Comparison of ENCODE assay signal across 20 cellular contexts in the genomic region with DNA sequence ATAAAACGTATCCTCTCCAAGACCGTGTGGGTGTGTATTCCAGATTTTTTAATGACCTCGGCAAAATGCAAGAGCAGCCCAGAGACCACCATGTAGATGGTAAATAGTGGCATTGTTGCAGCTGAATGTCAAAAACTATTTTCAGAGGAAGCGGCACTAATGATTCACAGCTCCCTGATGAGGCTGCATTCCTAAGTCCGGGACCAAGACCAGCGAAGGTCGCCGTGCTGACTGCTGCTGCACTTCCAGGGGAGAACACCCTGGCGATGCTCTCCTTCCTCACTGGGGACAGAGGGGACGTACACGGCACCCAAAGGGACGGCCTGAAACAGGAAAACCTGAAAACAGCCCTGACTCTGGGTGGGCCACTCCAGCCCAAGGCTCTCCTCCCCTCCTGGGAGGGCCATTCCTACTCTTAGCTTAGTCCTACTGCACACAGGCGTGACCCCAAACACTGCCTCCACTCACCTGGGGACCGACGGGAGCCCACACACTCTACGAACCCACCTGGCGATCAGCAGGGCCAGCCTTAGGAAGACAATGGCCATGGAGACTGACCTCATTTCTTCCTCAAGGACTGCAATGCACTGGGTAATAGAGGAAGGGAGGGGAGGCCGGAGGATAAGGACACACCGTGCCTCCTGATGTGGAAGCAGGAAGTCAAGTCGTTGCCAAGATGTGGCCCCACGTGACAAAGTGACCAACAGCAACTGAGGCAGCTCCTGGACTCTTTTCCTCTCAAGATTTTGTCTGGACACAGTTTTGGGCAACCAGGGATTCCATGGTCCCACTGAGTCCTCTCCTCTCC.
DNase-seq lines count a peak whose midpoint lies in the region; ATAC-seq and TF ChIP-seq lines count a peak whose summit lies in the region.
"Had no signal": no experiment of that assay in that cellular context is flagged by ENCODE, and none has a peak within 500 bp of the region (broad histone marks: within the 10 kb centered on the region; RNA-seq: fewer than 3 reads in every experiment).

No MANE protein-coding gene starts in this region.

- H3K4me3 ChIP-seq in GM23338 (no peak overlapping the region), esophagus squamous epithelium (no peak overlapping the region)
- H3K4me3 ChIP-seq in effector memory CD4-positive, alpha-beta T cell (ENCODE audit: insufficient read depth, low read depth, low read length, poor library complexity, severe bottlenecking): no peak overlapping the region
- H3K4me3 ChIP-seq: gastroesophageal sphincter, MG63 had no signal

- DNase-seq in GM23338 (ENCODE audit: low spot score) (no peak), astrocyte of the hippocampus (ENCODE audit: low read depth, low spot score) (peak; percentile 75), left kidney (ENCODE audit: low read depth, low spot score) (peak; percentile 62), type B pancreatic cell (ENCODE audit: extremely low spot score, unreplicated experiment) (peak; percentile 49), esophagus squamous epithelium (lab: John Stamatoyannopoulos, UW) (no peak), posterior vena cava (ENCODE audit: low spot score) (no peak)
- no peak for DNase-seq in effector memory CD4-positive, alpha-beta T cell
- DNase-seq: activated CD8-positive, alpha-beta T cell treated with anti-CD3 and anti-CD28 coated beads, Interleukin-2, amount 10 ng/mL, durations not matched to agents 7 days and 5 days; activated gamma-delta T cell; effector memory CD8-positive, alpha-beta T cell; GF-D8; immature natural killer cell; MG63; midbrain; NCI-H187; NCI-H510A had no signal

- H3K9me2 ChIP-seq in GM23338 (ENCODE audit: insufficient read depth): no peaks in the 10 kb centered on the region

- peaks cover 9% of the 10 kb centered on the region; the same call in 2 of the 3 replicates for H3K36me3 Mint-ChIP-seq in GM23338 (ENCODE audit: low read depth)
- H3K36me3 Mint-ChIP-seq in type B pancreatic cell: peaks cover 35% of the 10 kb centered on the region

- no peak overlapping the region; the same call in 1 of the 2 replicates for H3K27ac Mint-ChIP-seq in GM23338
- no peak overlapping the region for H3K27ac Mint-ChIP-seq in type B pancreatic cell
- H3K27ac Mint-ChIP-seq: activated CD8-positive, alpha-beta T cell treated with anti-CD3 and anti-CD28 coated beads, Interleukin-2, amount 10 ng/mL, durations not matched to agents 7 days and 5 days; CD8-positive, alpha-beta T cell; effector memory CD8-positive, alpha-beta T cell had no signal

- no peaks in the 10 kb centered on the region for H3K36me3 ChIP-seq in GM23338 (ENCODE audit: insufficient read depth)
- no peaks in the 10 kb centered on the region for H3K36me3 ChIP-seq in effector memory CD4-positive, alpha-beta T cell (ENCODE audit: control insufficient read depth, insufficient read depth, low read length)
- H3K36me3 ChIP-seq in esophagus squamous epithelium: peaks cover 0 to 8% (median 0%) of the 10 kb centered on the region in 3 donors
- H3K36me3 ChIP-seq: gastroesophageal sphincter, MG63 had no signal

- no peak overlapping the region for H3K27ac ChIP-seq in GM23338 (ENCODE audit: low read depth)
- H3K27ac ChIP-seq in effector memory CD4-positive, alpha-beta T cell (ENCODE audit: insufficient read depth, low read length, poor library complexity, severe bottlenecking): no peak overlapping the region
- H3K27ac ChIP-seq in esophagus squamous epithelium: no peak overlapping the region
- H3K27ac ChIP-seq: gastroesophageal sphincter had no signal

- H3K4me1 ChIP-seq in GM23338 (ENCODE audit: insufficient read depth): 0 out of 2 replicates have a peak, but pooled peaks cover 3% of the 10 kb centered on the region
- no peaks in the 10 kb centered on the region for H3K4me1 ChIP-seq in effector memory CD4-positive, alpha-beta T cell (ENCODE audit: control insufficient read depth, insufficient read depth, low read length, poor library complexity, severe bottlenecking)
- peaks cover 0 to 54% (median 7%) of the 10 kb centered on the region in 3 donors for H3K4me1 ChIP-seq in esophagus squamous epithelium

- no peak overlapping the region for H2AFZ ChIP-seq in GM23338

- WGBS in esophagus squamous epithelium, 2 donors: 65 to 70% methylated on average over 14 to 15 of the region's 21 CpGs

- 0 out of 2 replicates have a peak, but pooled peaks cover 7% of the 10 kb centered on the region for H4K20me1 ChIP-seq in GM23338 (replicated peaks; ENCODE audit: insufficient read depth)

- peaks cover 14% of the 10 kb centered on the region for H3K4me1 Mint-ChIP-seq in GM23338
- H3K4me1 Mint-ChIP-seq in type B pancreatic cell (ENCODE audit: unreplicated experiment): peaks cover 20% of the 10 kb centered on the region

- H3K9me3 Mint-ChIP-seq in GM23338: 0 out of 3 replicates have a peak, but pooled peaks cover 3% of the 10 kb centered on the region
- H3K9me3 Mint-ChIP-seq in type B pancreatic cell: peaks cover 6% of the 10 kb centered on the region
- H3K9me3 Mint-ChIP-seq: CD8-positive, alpha-beta T cell; effector memory CD8-positive, alpha-beta T cell; immature natural killer cell had no signal

- H3K4me2 ChIP-seq in GM23338: no peak overlapping the region

- intact Hi-C loops in esophagus squamous epithelium (cut with DNase I): no loop called here
- intact Hi-C loops in posterior vena cava (cut with DNase I): no loop called here

- no peak for TF ChIP-seq POLR2A in esophagus squamous epithelium (IDR thresholded peaks at IDR 0.05)

- no peaks in the 10 kb centered on the region for H3K27me3 ChIP-seq in GM23338 (ENCODE audit: insufficient read depth)
- H3K27me3 ChIP-seq in effector memory CD4-positive, alpha-beta T cell (replicated peaks; ENCODE audit: control insufficient read depth, insufficient read depth, low read length, poor library complexity, severe bottlenecking): no peaks in the 10 kb centered on the region
- H3K27me3 ChIP-seq in esophagus squamous epithelium: no peaks in the 10 kb centered on the region
- H3K27me3 ChIP-seq: gastroesophageal sphincter, MG63 had no signal

- peak; percentile 40; the same call in 2 of the 3 replicates for ATAC-seq in GM23338
- no peak for ATAC-seq in GM18511 (IDR thresholded peaks at IDR 0.05; ENCODE audit: unreplicated experiment)
- ATAC-seq: activated CD8-positive, alpha-beta T cell treated with anti-CD3 and anti-CD28 coated beads, Interleukin-2, amount 10 ng/mL, durations not matched to agents 7 days and 5 days; CD8-positive, alpha-beta T cell; effector memory CD8-positive, alpha-beta T cell; gastroesophageal sphincter; SK-N-SH treated with all-trans-retinoic acid at 6 μM for 48 hours had no signal

- H3K9me3 ChIP-seq in effector memory CD4-positive, alpha-beta T cell (ENCODE audit: control insufficient read depth, low read length): no peaks in the 10 kb centered on the region
- H3K9me3 ChIP-seq in esophagus squamous epithelium: no peaks in the 10 kb centered on the region
- H3K9me3 ChIP-seq: gastroesophageal sphincter, MG63 had no signal

- H3K4me3 Mint-ChIP-seq in GM23338: no peak overlapping the region
- H3K4me3 Mint-ChIP-seq in type B pancreatic cell: no peak overlapping the region
- H3K4me3 Mint-ChIP-seq: activated CD8-positive, alpha-beta T cell treated with anti-CD3 and anti-CD28 coated beads, Interleukin-2, amount 10 ng/mL, durations not matched to agents 7 days and 5 days; CD8-positive, alpha-beta T cell; effector memory CD8-positive, alpha-beta T cell; immature natural killer cell had no signal

- H3K27me3 Mint-ChIP-seq in GM23338 (ENCODE audit: insufficient read depth, low read depth, poor library complexity) (peaks cover 2% of the 10 kb centered on the region), type B pancreatic cell (no peaks in the 10 kb centered on the region)

- H3F3A ChIP-seq in GM23338 (replicated peaks; ENCODE audit: low read depth): no peaks in the 10 kb centered on the region

- no peaks in the 10 kb centered on the region for H3K79me2 ChIP-seq in GM23338 (replicated peaks; ENCODE audit: insufficient read depth)

- TF ChIP-seq CTCF in GM23338 (conservative IDR thresholded peaks at IDR 0.05; ENCODE audit: low read depth in 2 of 2): no peak
- no peak for TF ChIP-seq CTCF in type B pancreatic cell (conservative IDR thresholded peaks at IDR 0.05)
- TF ChIP-seq CTCF in esophagus squamous epithelium (IDR thresholded peaks at IDR 0.05): no peak

Comparison
In these comparisons a context has a peak if more than half of its experiments do, and no peak if none do; other contexts are left out.
1. DNase-seq: peak in astrocyte of the hippocampus (single experiment), left kidney (single experiment) and type B pancreatic cell (single experiment); none in GM23338 (single experiment), effector memory CD4-positive, alpha-beta T cell (0 of 3), esophagus squamous epithelium (single experiment) and posterior vena cava (single experiment).